19 cellular contexts compared by ENCODE assay signal in the genomic region with DNA sequence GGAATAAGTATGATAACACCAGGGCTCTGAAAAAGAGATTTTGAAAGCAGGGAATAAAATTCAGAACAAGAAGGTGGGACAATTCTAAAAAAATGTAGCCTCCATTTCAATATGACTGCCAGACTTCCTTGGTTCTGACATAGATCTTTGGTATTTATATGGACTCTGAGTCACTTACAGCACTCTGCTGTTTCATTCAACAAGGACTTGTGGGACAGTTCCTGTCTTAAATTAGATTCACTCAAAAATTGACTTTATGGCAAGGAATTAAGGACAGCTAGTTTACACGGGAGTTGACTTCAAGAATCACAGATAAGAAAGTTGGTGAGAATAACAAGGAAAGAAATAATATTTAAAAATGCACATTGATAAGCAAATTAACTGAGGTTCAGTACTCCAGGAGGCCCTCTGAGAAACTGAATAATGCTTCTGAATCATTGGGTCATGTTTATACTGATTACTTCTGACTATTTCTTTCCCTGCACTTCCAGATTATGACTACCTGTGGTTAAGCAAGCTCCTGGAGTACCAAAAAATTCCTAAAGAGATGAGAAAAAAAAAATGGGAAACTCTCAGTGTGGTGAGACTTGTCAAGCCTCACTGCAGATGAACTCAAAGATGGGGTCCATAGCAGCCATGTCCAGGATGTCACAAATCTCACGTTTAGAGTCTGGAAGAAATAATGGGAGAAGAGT.
DNase-seq lines count a peak whose midpoint lies in the region; ATAC-seq, FAIRE-seq and TF ChIP-seq lines count a peak whose summit lies in the region.
"Had no signal": no experiment of that assay in that cellular context is flagged by ENCODE, and none has a peak within 500 bp of the region (broad histone marks: within the 10 kb centered on the region; RNA-seq: fewer than 3 reads in every experiment).

No MANE protein-coding gene starts in this region.

- H3K27me3 ChIP-seq in endothelial cell of umbilical vein (ENCODE audit: control insufficient read depth in 2 of 2, insufficient read depth in 2 of 2, low read length in 2 of 2): no peaks in the 10 kb centered on the region
- H3K27me3 ChIP-seq in testis: no peaks in the 10 kb centered on the region
- H3K27me3 ChIP-seq: BLaER1 treated with 17β-estradiol and CSF1 and Interleukin-3, amounts not matched to agents 10 nM and 100 nM; gastrocnemius medialis; stomach had no signal

- DNase-seq in EH (ENCODE audit: low read depth): peak; percentile 82
- peak; percentile 69 for DNase-seq in RCC 7860 (ENCODE audit: low spot score)
- peak; percentile 13 for DNase-seq in endothelial cell of umbilical vein (ENCODE audit: low read depth, low spot score)
- DNase-seq in NCI-H82 (lab: John Stamatoyannopoulos, UW): no peak
- DNase-seq in testis: no peak
- DNase-seq in left colon: no peak
- DNase-seq: activated CD4-positive, alpha-beta T cell treated with anti-CD3 and anti-CD28 coated beads, Interleukin-2, amount 10 ng/mL, durations not matched to agents 24 days and 14 days; gastrocnemius medialis; islet precursor cell; mucosa of descending colon; NCI-H1930; NCI-H774; stimulated activated CD4-positive, alpha-beta T cell treated with anti-CD3 and anti-CD28 coated beads, Interleukin-12 subunit alpha, Interleukin-12 subunit beta, amount 100 ng/mL, for 4 hours; stomach had no signal

- H3K36me3 ChIP-seq in endothelial cell of umbilical vein (ENCODE audit: control insufficient read depth in 2 of 2, extremely low read depth in 1 of 2, insufficient read depth in 2 of 2, low read length in 2 of 2): no peaks in the 10 kb centered on the region
- H3K36me3 ChIP-seq in mesodermal cell (ENCODE audit: control insufficient read depth, insufficient read depth, low read length): no peaks in the 10 kb centered on the region
- H3K36me3 ChIP-seq in testis (ENCODE audit: low read depth, missing control alignments): no peaks in the 10 kb centered on the region
- H3K36me3 ChIP-seq: BLaER1 treated with 17β-estradiol and CSF1 and Interleukin-3, amounts not matched to agents 10 nM and 100 nM; gastrocnemius medialis; stomach had no signal

- H3K4me2 ChIP-seq in endothelial cell of umbilical vein (ENCODE audit: insufficient read depth, low read length): no peak overlapping the region
- H3K4me2 ChIP-seq: BLaER1 treated with 17β-estradiol and CSF1 and Interleukin-3, amounts not matched to agents 10 nM and 100 nM had no signal

- intact Hi-C loops in endothelial cell of umbilical vein (cut with micrococcal nuclease): no loop called here
- intact Hi-C loops in testis (cut with DNase I; ENCODE audit: low total_unique reads): no loop called here
- intact Hi-C loops in left colon (cut with DNase I, micrococcal nuclease): no loop called here

- dilution Hi-C loops in endothelial cell of umbilical vein (cut with MboI; ENCODE audit: extremely low pct_ligation_motif_present, low sequenced_read_pairs): no loop called here

- no peak overlapping the region for H2AFZ ChIP-seq in endothelial cell of umbilical vein (ENCODE audit: low read depth, low read length)

- H3K27ac ChIP-seq in endothelial cell of umbilical vein (ENCODE audit: insufficient read depth, low read depth, low read length): no peak overlapping the region
- H3K27ac ChIP-seq in mesodermal cell (ENCODE audit: low read depth, low read length, severe bottlenecking): peak overlapping the region; percentile 33
- H3K27ac ChIP-seq in testis: no peak overlapping the region
- H3K27ac ChIP-seq: BLaER1 treated with 17β-estradiol and CSF1 and Interleukin-3, amounts not matched to agents 10 nM and 100 nM; gastrocnemius medialis; stomach had no signal

- POLR2A ChIA-PET in endothelial cell of umbilical vein (lab: Charles Lee): no interaction called here

- no peak overlapping the region for H3K9ac ChIP-seq in endothelial cell of umbilical vein (replicated peaks; ENCODE audit: extremely low read depth, insufficient read depth, low read length)
- H3K9ac ChIP-seq: BLaER1 treated with 17β-estradiol and CSF1 and Interleukin-3, amounts not matched to agents 10 nM and 100 nM had no signal

- H3K9me1 ChIP-seq in endothelial cell of umbilical vein (replicated peaks; ENCODE audit: control insufficient read depth, extremely low read depth, insufficient read depth, low read length): no peaks in the 10 kb centered on the region

- TF ChIP-seq CTCF in endothelial cell of umbilical vein (IDR thresholded peaks at IDR 0.05; ENCODE audit: extremely low read depth in 1 of 2, insufficient read depth in 1 of 2, low read depth in 1 of 2, low read length in 2 of 2) (no peak), testis (IDR thresholded peaks at IDR 0.05) (no peak)

- FAIRE-seq in RCC 7860 (lab: Jason Lieb, UNC): no peak
- no peak for FAIRE-seq in endothelial cell of umbilical vein (lab: Jason Lieb, UNC)
- FAIRE-seq: GM12892 had no signal

- ATAC-seq in HG02588 (IDR thresholded peaks at IDR 0.05; ENCODE audit: unreplicated experiment) (no peak), left colon (no peak)
- ATAC-seq: gastrocnemius medialis, mucosa of descending colon, Right ventricle myocardium inferior had no signal

- H3K9me3 ChIP-seq in endothelial cell of umbilical vein (replicated peaks; ENCODE audit: control insufficient read depth, insufficient read depth, low read length) (no peaks in the 10 kb centered on the region), mesodermal cell (ENCODE audit: control insufficient read depth, low read length) (no peaks in the 10 kb centered on the region), testis (no peaks in the 10 kb centered on the region)
- H3K9me3 ChIP-seq: BLaER1 treated with 17β-estradiol and CSF1 and Interleukin-3, amounts not matched to agents 10 nM and 100 nM; gastrocnemius medialis; mucosa of descending colon had no signal

- H4K20me1 ChIP-seq in endothelial cell of umbilical vein (replicated peaks; ENCODE audit: control insufficient read depth, extremely low read depth, insufficient read depth, low read length): no peaks in the 10 kb centered on the region
- H4K20me1 ChIP-seq: BLaER1 treated with 17β-estradiol and CSF1 and Interleukin-3, amounts not matched to agents 10 nM and 100 nM had no signal

- H3K4me3 ChIP-seq in endothelial cell of umbilical vein (replicated peaks in 1 of 3; ENCODE audit: insufficient read depth in 1 of 3, low read depth in 1 of 3, low read length in 3 of 3) (no peak overlapping the region), mesodermal cell (ENCODE audit: extremely low read depth, insufficient read depth, low read length, poor library complexity, severe bottlenecking) (no peak overlapping the region), testis (no peak overlapping the region)
- H3K4me3 ChIP-seq: BLaER1 treated with 17β-estradiol and CSF1 and Interleukin-3, amounts not matched to agents 10 nM and 100 nM; gastrocnemius medialis; mucosa of descending colon; stomach had no signal

- no peaks in the 10 kb centered on the region for H3K79me2 ChIP-seq in endothelial cell of umbilical vein (ENCODE audit: control insufficient read depth, insufficient read depth, low read length)

- no peaks in the 10 kb centered on the region for H3K4me1 ChIP-seq in endothelial cell of umbilical vein (ENCODE audit: control insufficient read depth, extremely low read depth, insufficient read depth, low read length)
- H3K4me1 ChIP-seq in mesodermal cell (ENCODE audit: control insufficient read depth, insufficient read depth, low read length, poor library complexity, severe bottlenecking): peaks cover 5% of the 10 kb centered on the region
- no peaks in the 10 kb centered on the region for H3K4me1 ChIP-seq in testis
- H3K4me1 ChIP-seq: BLaER1 treated with 17β-estradiol and CSF1 and Interleukin-3, amounts not matched to agents 10 nM and 100 nM; gastrocnemius medialis; stomach had no signal

- WGBS in mesodermal cell (ENCODE audit: insufficient coverage in 2 of 2), 2 experiments: no CpG with 5 or more reads among the region's 2 CpGs
- WGBS in testis, 2 donors: 50 to 52% methylated on average over 2 of the region's 2 CpGs

- CTCF ChIA-PET in endothelial cell of umbilical vein (lab: Charles Lee): no interaction called here

- TF ChIP-seq POLR2A in endothelial cell of umbilical vein (IDR thresholded peaks at IDR 0.05; ENCODE audit: low read depth, low read length) (no peak), testis (IDR thresholded peaks at IDR 0.05) (no peak)

- no TSS peak for BruUV-seq in endothelial cell of umbilical vein (replicated peaks; lab: Mats Ljungman, UMichigan)

TF ChIP-seq in endothelial cell of umbilical vein, 7 proteins besides CTCF, POLR2A, EP300 and RAD21:
- TF ChIP-seq FOS (IDR thresholded peaks at IDR 0.05; ENCODE audit: borderline replicate concordance, insufficient read depth, low read length) (peak; percentile 40), POLR2AphosphoS5 (IDR thresholded peaks at IDR 0.05; ENCODE audit: insufficient read depth, low read depth, low read length) (no peak)

Comparison
In these comparisons a context has a peak if more than half of its experiments do, and no peak if none do; other contexts are left out.
1. DNase-seq: peak in EH (single experiment), RCC 7860 (single experiment) and endothelial cell of umbilical vein (single experiment); none in NCI-H82 (single experiment), testis (single experiment) and left colon (0 of 2).